Comparison of ENCODE assay signal across 25 cellular contexts in genomic region chr7:14859267-14859666, GRCh38. TPM values are rescaled to one million over a fixed set of nuclear protein-coding genes. Genes with fewer than 3 reads are reported as not detected.
"Had no signal": no experiment of that assay in that cellular context is flagged by ENCODE, and none has a peak within 500 bp of the region (broad histone marks: within the 10 kb centered on the region; RNA-seq: fewer than 3 reads in every experiment).

No MANE protein-coding gene starts in this region.

- DNase-seq: activated CD4-positive, alpha-beta memory T cell treated with anti-CD3 and anti-CD28 coated beads, Interleukin-2, amount 10 ng/mL, durations not matched to agents 7 days and 5 days; activated CD4-positive, alpha-beta T cell treated with anti-CD3 and anti-CD28 coated beads for 1 hour; activated CD4-positive, alpha-beta T cell treated with anti-CD3 and anti-CD28 coated beads, Interleukin-2, amount 10 ng/mL, durations not matched to agents 7 days and 5 days; activated CD8-positive, alpha-beta memory T cell treated with anti-CD3 and anti-CD28 coated beads, Interleukin-2, amount 50 U/mL, for 48 hours; activated gamma-delta T cell; activated naive CD4-positive, alpha-beta T cell treated with anti-CD3 and anti-CD28 coated beads, Interleukin-2, amount 10 ng/mL, durations not matched to agents 7 days and 5 days; activated naive CD8-positive, alpha-beta T cell treated with anti-CD3 and anti-CD28 coated beads, Interleukin-2, amount 10 ng/mL, durations not matched to agents 7 days and 5 days; activated T-cell treated with anti-CD3 and anti-CD28 coated beads, Interleukin-2, amount 50 U/mL, for 24 hours; foreskin keratinocyte; heart left ventricle; naive thymus-derived CD4-positive, alpha-beta T cell; pancreas; retina; stimulated activated CD4-positive, alpha-beta T cell treated with anti-CD3 and anti-CD28 coated beads, Interleukin-12 subunit alpha, Interleukin-12 subunit beta, amount 100 ng/mL, for 4 hours; stimulated activated CD4-positive, alpha-beta T cell treated with anti-CD3 and anti-CD28 coated beads, Interleukin-4, amount 100 ng/mL, for 1 hour; stimulated activated naive CD8-positive, alpha-beta T cell treated with anti-CD3 and anti-CD28 coated beads, Interleukin-15, Interleukin-2, amounts not matched to agents 100 U/mL and 50 U/mL, for 24 hours; T1000; testis; transverse colon had no signal

- H3K36me3 ChIP-seq: ascending aorta, esophagus muscularis mucosa, heart left ventricle, pancreas, prostate gland, transverse colon had no signal

- H3K4me3 ChIP-seq: ascending aorta, esophagus muscularis mucosa, heart left ventricle, pancreas, prostate gland, skin epidermis, testis, transverse colon had no signal

- H3K4me1 ChIP-seq: ascending aorta, foreskin keratinocyte, pancreas, prostate gland, testis, transverse colon had no signal

- ATAC-seq: foreskin keratinocyte; heart left ventricle; naive thymus-derived CD4-positive, alpha-beta T cell; pancreas; sciatic nerve; stimulated activated naive CD8-positive, alpha-beta T cell treated with anti-CD3 and anti-CD28 coated beads, Interleukin-15, Interleukin-2, amounts not matched to agents 100 U/mL and 50 U/mL, for 24 hours had no signal

- H3K27me3 ChIP-seq: ascending aorta, esophagus muscularis mucosa, foreskin keratinocyte, heart left ventricle, pancreas, testis, transverse colon had no signal

- H3K27ac ChIP-seq: ascending aorta, esophagus muscularis mucosa, foreskin keratinocyte, heart left ventricle, pancreas, prostate gland, skin epidermis, testis, transverse colon had no signal

- H3K9me3 ChIP-seq: ascending aorta, esophagus muscularis mucosa, heart left ventricle, pancreas, prostate gland, testis, transverse colon had no signal

RNA-seq across cellular contexts. Expression of gene DGKB, which starts 43.3 kb away (rescaled TPM):
- total RNA-seq: activated CD4-positive, alpha-beta memory T cell treated with anti-CD3 and anti-CD28 coated beads, Interleukin-2, amount 10 ng/mL, durations not matched to agents 7 days and 5 days; activated CD4-positive, alpha-beta T cell treated with anti-CD3 and anti-CD28 coated beads, Interleukin-2, amount 10 ng/mL, durations not matched to agents 7 days and 5 days; activated naive CD8-positive, alpha-beta T cell treated with anti-CD3 and anti-CD28 coated beads, Interleukin-2, amount 10 ng/mL, durations not matched to agents 7 days and 5 days; ascending aorta; foreskin keratinocyte; kidney epithelial cell; naive thymus-derived CD4-positive, alpha-beta T cell had no signal
- polyA plus RNA-seq: foreskin keratinocyte; naive thymus-derived CD4-positive, alpha-beta T cell had no signal
